ENCODE assay signal across 9 cellular contexts in the genomic region with DNA sequence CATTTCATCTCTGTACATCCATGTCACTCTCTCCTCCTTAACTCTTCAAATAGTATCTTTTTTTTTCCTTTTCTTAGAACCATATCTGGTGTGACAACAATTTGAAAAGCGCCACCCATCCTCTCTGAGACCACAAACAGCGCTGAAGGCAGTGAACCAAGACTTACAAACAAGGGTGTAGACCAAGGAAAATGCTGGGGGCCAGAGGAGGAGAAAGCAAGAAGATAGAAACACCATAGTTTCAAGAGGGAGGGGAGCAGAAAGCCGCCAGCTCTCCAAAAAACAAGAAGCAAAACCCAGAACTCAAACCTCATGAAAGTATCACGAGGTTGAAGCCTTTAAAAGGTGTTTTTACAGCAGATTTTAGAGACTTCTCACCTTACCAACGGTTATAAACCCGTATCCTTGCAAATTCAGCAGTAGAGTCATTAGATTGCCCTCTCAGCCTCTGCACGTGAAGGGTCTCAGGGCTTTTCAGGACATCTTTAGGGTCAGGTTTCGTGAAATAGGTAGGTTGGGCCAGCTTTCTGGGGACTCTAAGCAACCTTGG. TPM values are rescaled to one million over a fixed set of nuclear protein-coding genes. Genes with fewer than 3 reads are reported as not detected.
DNase-seq lines count a peak whose midpoint lies in the region; ATAC-seq and TF ChIP-seq lines count a peak whose summit lies in the region.
"Had no signal": no experiment of that assay in that cellular context is flagged by ENCODE, and none has a peak within 500 bp of the region (broad histone marks: within the 10 kb centered on the region; RNA-seq: fewer than 3 reads in every experiment).

No MANE protein-coding gene starts in this region.

- ATAC-seq in HG03442 (IDR thresholded peaks at IDR 0.05; ENCODE audit: unreplicated experiment) = peak; percentile 95
- peak; percentile 24 to 59 for ATAC-seq in activated naive CD4-positive, alpha-beta T cell treated with anti-CD3 and anti-CD28 coated beads, Interleukin-2, amount 50 U/mL, for 72 hours

- H3K27me3 ChIP-seq in mesendoderm (ENCODE audit: insufficient read depth, low read length, poor library complexity) = no peaks in the 10 kb centered on the region

- no peak overlapping the region for H4K8ac ChIP-seq in mesendoderm (ENCODE audit: low read depth, low read length)

- TF ChIP-seq POLR2A in lower leg skin (IDR thresholded peaks at IDR 0.05) = no peak

- no peak overlapping the region for H2BK120ac ChIP-seq in mesendoderm (ENCODE audit: low read depth, low read length)

- no peak overlapping the region for H3K4me2 ChIP-seq in mesendoderm (ENCODE audit: low read length)

- H2AK5ac ChIP-seq in mesendoderm (ENCODE audit: low read length) = no peak overlapping the region

- no peak overlapping the region for H3K56ac ChIP-seq in mesendoderm (ENCODE audit: low read length)

- H3K18ac ChIP-seq in mesendoderm (ENCODE audit: low read length) = no peak overlapping the region

- no peak overlapping the region for H3K4ac ChIP-seq in mesendoderm (ENCODE audit: low read depth, low read length)

- H2BK5ac ChIP-seq in mesendoderm (ENCODE audit: low read length) = no peak overlapping the region

- no peaks in the 10 kb centered on the region for H3K4me1 ChIP-seq in mesendoderm (ENCODE audit: control insufficient read depth, low read depth, low read length)

- H3K9me3 Mint-ChIP-seq in activated naive CD4-positive, alpha-beta T cell treated with anti-CD3 and anti-CD28 coated beads, Interleukin-2, amount 50 U/mL, for 72 hours = peaks cover 12 to 24% of the 10 kb centered on the region in 2 donors

- H3K36me3 ChIP-seq in mesendoderm (ENCODE audit: control insufficient read depth, insufficient read depth, low read length) = no peaks in the 10 kb centered on the region

- H3K27ac Mint-ChIP-seq in activated naive CD4-positive, alpha-beta T cell treated with anti-CD3 and anti-CD28 coated beads, Interleukin-2, amount 50 U/mL, for 72 hours = peak overlapping the region; percentile 5 to 79

- no peak overlapping the region for H3K9ac ChIP-seq in mesendoderm (ENCODE audit: low read length)

- intact Hi-C loops in lower leg skin (cut with DNase I; ENCODE audit: low total_unique reads) = no loop called here

- H2BK15ac ChIP-seq in mesendoderm (replicated peaks; ENCODE audit: low read depth) = no peak overlapping the region

- H3K4me3 ChIP-seq in GM12865 (ENCODE audit: low read depth, low read length) = peak overlapping the region; percentile 36
- no peak overlapping the region for H3K4me3 ChIP-seq in lower leg skin (ENCODE audit: low read depth, poor library complexity, severe bottlenecking)
- H3K4me3 ChIP-seq in mesendoderm (ENCODE audit: low read length) = no peak overlapping the region

- H4K5ac ChIP-seq in mesendoderm (ENCODE audit: low read length) = no peak overlapping the region

- TF ChIP-seq CTCF in GM12865 (IDR thresholded peaks at IDR 0.05; ENCODE audit: insufficient read depth, low read depth, low read length, missing control alignments) (no peak), GM20000 (IDR thresholded peaks at IDR 0.05; ENCODE audit: extremely low read depth, missing control alignments) (no peak), lower leg skin (IDR thresholded peaks at IDR 0.05) (no peak)

- H3K23ac ChIP-seq in mesendoderm (ENCODE audit: low read length) = no peak overlapping the region

- no peaks in the 10 kb centered on the region for H3K79me1 ChIP-seq in mesendoderm (ENCODE audit: low read length)

- H3K79me2 ChIP-seq in mesendoderm (ENCODE audit: control insufficient read depth, insufficient read depth, low read length) = no peaks in the 10 kb centered on the region

- DNase-seq in GM12865 (ENCODE audit: low read depth) = peak; percentile 97
- DNase-seq in GM20000 (ENCODE audit: low spot score) = peak; percentile 68
- DNase-seq in activated naive CD4-positive, alpha-beta T cell treated with anti-CD3 and anti-CD28 coated beads, Interleukin-2, amount 50 U/mL, for 72 hours (ENCODE audit: low spot score in 2 of 2) = no peak
- DNase-seq in iPS-NIHi7 (ENCODE audit: extremely low spot score) = no peak
- DNase-seq in lower leg skin (ENCODE audit: low spot score in 2 of 2) = no peak
- DNase-seq in foreskin melanocyte = no peak
- DNase-seq in mesendoderm = no peak
- DNase-seq: HCEC 1CT had no signal

- H3K36me3 Mint-ChIP-seq in activated naive CD4-positive, alpha-beta T cell treated with anti-CD3 and anti-CD28 coated beads, Interleukin-2, amount 50 U/mL, for 72 hours = peaks cover 18 to 43% of the 10 kb centered on the region in 2 donors

- no peak overlapping the region for H3K27ac ChIP-seq in mesendoderm (ENCODE audit: low read depth, low read length)

- WGBS in lower leg skin, 2 donors = 75 to 81% methylated on average over 8 of the region's 8 CpGs
- WGBS in mesendoderm (ENCODE audit: extremely low coverage, insufficient coverage, low lambda C conversion rate) = no CpG with 5 or more reads among the region's 8 CpGs

RNA-seq across cellular contexts. Expression of a gene that starts 13.3 kb away (rescaled TPM):
- 100 to 1,000 TPM in 1 of 2 donors, 10 to 100 TPM in 1; 63.9 to 126 TPM for total RNA-seq in activated naive CD4-positive, alpha-beta T cell treated with anti-CD3 and anti-CD28 coated beads, Interleukin-2, amount 50 U/mL, for 72 hours
- total RNA-seq in lower leg skin = 10 to 100 TPM in 2 of 4 donors, 1 to 10 TPM in 2; 5.2 to 21.3 (median 8.6) TPM
- polyA plus RNA-seq in mesendoderm (2013, experiment 1 of 2) = 2.4 TPM
- polyA plus RNA-seq in mesendoderm (2013, experiment 2 of 2) = 2.5 TPM

Comparison
In these comparisons a context has a peak if more than half of its experiments do, and no peak if none do; other contexts are left out.
1. DNase-seq: peak in GM12865 (single experiment) and GM20000 (single experiment); none in activated naive CD4-positive, alpha-beta T cell treated with anti-CD3 and anti-CD28 coated beads, Interleukin-2, amount 50 U/mL, for 72 hours (0 of 2), iPS-NIHi7 (single experiment), lower leg skin (0 of 2), foreskin melanocyte (single experiment) and mesendoderm (single experiment).